Comparison of ENCODE assay signal across 24 cellular contexts in the genomic region with DNA sequence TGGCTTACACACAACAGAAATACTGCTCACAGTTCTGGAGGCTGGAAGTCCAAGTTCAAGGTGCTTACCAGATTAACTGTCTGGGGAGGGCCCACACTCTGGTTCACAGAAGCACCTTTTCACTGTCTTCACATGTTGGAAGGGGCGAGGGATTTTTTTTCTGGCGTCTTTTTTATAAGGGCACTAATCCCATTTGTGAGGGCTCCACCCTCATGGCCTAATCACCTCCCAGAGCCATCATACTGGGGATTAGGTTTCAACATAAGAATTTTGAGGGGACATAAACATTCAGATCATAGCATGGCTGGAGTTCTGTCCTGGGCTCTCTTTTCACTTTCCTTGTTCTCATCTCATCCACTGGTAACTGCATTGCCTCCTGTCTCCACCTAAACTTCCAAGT.
DNase-seq lines count a peak whose midpoint lies in the region; ATAC-seq and TF ChIP-seq lines count a peak whose summit lies in the region.
"Had no signal": no experiment of that assay in that cellular context is flagged by ENCODE, and none has a peak within 500 bp of the region (broad histone marks: within the 10 kb centered on the region; RNA-seq: fewer than 3 reads in every experiment).

No MANE protein-coding gene starts in this region.

- intact Hi-C loops in CD8-positive, alpha-beta T cell (cut with DNase I, micrococcal nuclease), result no loop called here

- peaks cover 4% of the 10 kb centered on the region for H3K9me3 ChIP-seq in CD8-positive, alpha-beta T cell (ENCODE audit: low read length)
- H3K9me3 ChIP-seq: MG63 had no signal

- peaks cover 27% of the 10 kb centered on the region for H3K36me3 Mint-ChIP-seq in activated naive CD4-positive, alpha-beta T cell treated with anti-CD3 and anti-CD28 coated beads, Interleukin-2, amount 10 ng/mL, durations not matched to agents 7 days and 5 days
- H3K36me3 Mint-ChIP-seq in activated naive CD4-positive, alpha-beta T cell treated with anti-CD3 and anti-CD28 coated beads, Interleukin-2, amount 50 U/mL, for 72 hours, result peaks cover 26 to 38% of the 10 kb centered on the region in 2 donors
- peaks cover 46% of the 10 kb centered on the region for H3K36me3 Mint-ChIP-seq in CD8-positive, alpha-beta T cell
- peaks cover 16 to 40% (median 33%) of the 10 kb centered on the region in 3 donors for H3K36me3 Mint-ChIP-seq in naive thymus-derived CD8-positive, alpha-beta T cell

- peak overlapping the region; percentile 17 for H3K27ac Mint-ChIP-seq in activated naive CD4-positive, alpha-beta T cell treated with anti-CD3 and anti-CD28 coated beads, Interleukin-2, amount 10 ng/mL, durations not matched to agents 7 days and 5 days
- no peak overlapping the region for H3K27ac Mint-ChIP-seq in activated naive CD4-positive, alpha-beta T cell treated with anti-CD3 and anti-CD28 coated beads, Interleukin-2, amount 50 U/mL, for 72 hours
- H3K27ac Mint-ChIP-seq in CD8-positive, alpha-beta T cell, result peak overlapping the region; percentile 12
- peak overlapping the region in 8 of 10 donors; percentile 1 to 76 (median 28) for H3K27ac Mint-ChIP-seq in naive thymus-derived CD8-positive, alpha-beta T cell
- H3K27ac Mint-ChIP-seq: HFFc6 had no signal

- peaks cover 42% of the 10 kb centered on the region for H3K4me1 Mint-ChIP-seq in activated naive CD4-positive, alpha-beta T cell treated with anti-CD3 and anti-CD28 coated beads, Interleukin-2, amount 10 ng/mL, durations not matched to agents 7 days and 5 days
- H3K4me1 Mint-ChIP-seq in CD8-positive, alpha-beta T cell (ENCODE audit: low read depth), result peaks cover 55% of the 10 kb centered on the region
- peaks cover 47 to 84% (median 61%) of the 10 kb centered on the region in 4 donors for H3K4me1 Mint-ChIP-seq in naive thymus-derived CD8-positive, alpha-beta T cell

- TF ChIP-seq CTCF in CD8-positive, alpha-beta T cell (IDR thresholded peaks at IDR 0.05), result no peak

- no peak overlapping the region for H3K4me3 Mint-ChIP-seq in activated naive CD4-positive, alpha-beta T cell treated with anti-CD3 and anti-CD28 coated beads, Interleukin-2, amount 10 ng/mL, durations not matched to agents 7 days and 5 days
- no peak overlapping the region for H3K4me3 Mint-ChIP-seq in CD8-positive, alpha-beta T cell
- H3K4me3 Mint-ChIP-seq in naive thymus-derived CD8-positive, alpha-beta T cell, result peak overlapping the region in 3 of 10 donors; percentile 0 to 49 (median 11)
- H3K4me3 Mint-ChIP-seq: HFFc6 had no signal

- H3K4me3 ChIP-seq in CD8-positive, alpha-beta T cell (ENCODE audit: low read depth, low read length), result no peak overlapping the region
- H3K4me3 ChIP-seq: GM12878, MG63 had no signal

- no peak for DNase-seq in activated naive CD4-positive, alpha-beta T cell treated with anti-CD3 and anti-CD28 coated beads, Interleukin-2, amount 10 ng/mL, durations not matched to agents 7 days and 5 days
- DNase-seq in activated naive CD4-positive, alpha-beta T cell treated with anti-CD3 and anti-CD28 coated beads, Interleukin-2, amount 50 U/mL, for 72 hours (ENCODE audit: low spot score in 2 of 2), result no peak
- DNase-seq in CD8-positive, alpha-beta T cell, result no peak
- peak; percentile 88 for DNase-seq in NCI-H82 (lab: John Stamatoyannopoulos, UW)
- DNase-seq in naive thymus-derived CD8-positive, alpha-beta T cell, result no peak
- DNase-seq in NCI-H187 treated with DMSO at 0.1 percent for 48 hours (lab: John Stamatoyannopoulos, UW), result no peak
- DNase-seq in iPS-NIHi7 (ENCODE audit: extremely low spot score), result no peak
- DNase-seq: COR-L47, EL, GDM1, HFFc6, IMR-90, KG1, MG63, NCI-H1105 treated with DMSO at 0.1 percent for 48 hours, NCI-H146, NCI-H2029, NCI-H446 treated with DMSO at 0.1 percent for 48 hours, NCI-H526, SHP77 had no signal

- no peak for ATAC-seq in activated naive CD4-positive, alpha-beta T cell treated with anti-CD3 and anti-CD28 coated beads, Interleukin-2, amount 50 U/mL, for 72 hours
- no peak for ATAC-seq in CD8-positive, alpha-beta T cell
- no peak for ATAC-seq in naive thymus-derived CD8-positive, alpha-beta T cell
- no peak for ATAC-seq in HG03139 (IDR thresholded peaks at IDR 0.05; ENCODE audit: unreplicated experiment)
- ATAC-seq: GM12878, Panc1 had no signal

- peaks cover 4% of the 10 kb centered on the region for H3K36me3 ChIP-seq in CD8-positive, alpha-beta T cell (ENCODE audit: insufficient read depth, low read length)

- H3K27ac ChIP-seq in CD8-positive, alpha-beta T cell (ENCODE audit: low read depth, low read length), result no peak overlapping the region
- H3K27ac ChIP-seq: RWPE1 had no signal

- H3K27me3 Mint-ChIP-seq in activated naive CD4-positive, alpha-beta T cell treated with anti-CD3 and anti-CD28 coated beads, Interleukin-2, amount 10 ng/mL, durations not matched to agents 7 days and 5 days, result no peaks in the 10 kb centered on the region
- no peaks in the 10 kb centered on the region for H3K27me3 Mint-ChIP-seq in CD8-positive, alpha-beta T cell (ENCODE audit: low read depth)
- no peaks in the 10 kb centered on the region for H3K27me3 Mint-ChIP-seq in naive thymus-derived CD8-positive, alpha-beta T cell

- H3K4me1 ChIP-seq in CD8-positive, alpha-beta T cell (ENCODE audit: insufficient read depth, low read length), result peaks cover 41% of the 10 kb centered on the region

- H3K27me3 ChIP-seq in CD8-positive, alpha-beta T cell (ENCODE audit: insufficient read depth, low read length), result no peaks in the 10 kb centered on the region
- H3K27me3 ChIP-seq: MG63 had no signal

- CTCF ChIA-PET in activated naive CD4-positive, alpha-beta T cell treated with anti-CD3 and anti-CD28 coated beads, Interleukin-2, amount 10 ng/mL, durations not matched to agents 7 days and 5 days (lab: Charles Lee), result no interaction called here
- CTCF ChIA-PET in CD8-positive, alpha-beta T cell (lab: Charles Lee), result no interaction called here

- POLR2A ChIA-PET in CD8-positive, alpha-beta T cell (lab: Charles Lee), result no interaction called here
- POLR2A ChIA-PET in naive thymus-derived CD8-positive, alpha-beta T cell (lab: Charles Lee), result no interaction called here

- H3K9me3 Mint-ChIP-seq in activated naive CD4-positive, alpha-beta T cell treated with anti-CD3 and anti-CD28 coated beads, Interleukin-2, amount 10 ng/mL, durations not matched to agents 7 days and 5 days, result peaks cover 11% of the 10 kb centered on the region
- H3K9me3 Mint-ChIP-seq in activated naive CD4-positive, alpha-beta T cell treated with anti-CD3 and anti-CD28 coated beads, Interleukin-2, amount 50 U/mL, for 72 hours, result peaks cover 3 to 11% of the 10 kb centered on the region in 2 donors
- H3K9me3 Mint-ChIP-seq in CD8-positive, alpha-beta T cell, result peaks cover 11% of the 10 kb centered on the region
- peaks cover 2 to 19% (median 13%) of the 10 kb centered on the region in 9 donors for H3K9me3 Mint-ChIP-seq in naive thymus-derived CD8-positive, alpha-beta T cell

Comparison
In these comparisons a context has a peak if more than half of its experiments do, and no peak if none do; other contexts are left out.
1. H3K27ac Mint-ChIP-seq: peak in activated naive CD4-positive, alpha-beta T cell treated with anti-CD3 and anti-CD28 coated beads, Interleukin-2, amount 10 ng/mL, durations not matched to agents 7 days and 5 days (single experiment), CD8-positive, alpha-beta T cell (single experiment) and naive thymus-derived CD8-positive, alpha-beta T cell (8 of 10); none in activated naive CD4-positive, alpha-beta T cell treated with anti-CD3 and anti-CD28 coated beads, Interleukin-2, amount 50 U/mL, for 72 hours (0 of 2).